8 cellular contexts compared by ENCODE assay signal in the genomic region with DNA sequence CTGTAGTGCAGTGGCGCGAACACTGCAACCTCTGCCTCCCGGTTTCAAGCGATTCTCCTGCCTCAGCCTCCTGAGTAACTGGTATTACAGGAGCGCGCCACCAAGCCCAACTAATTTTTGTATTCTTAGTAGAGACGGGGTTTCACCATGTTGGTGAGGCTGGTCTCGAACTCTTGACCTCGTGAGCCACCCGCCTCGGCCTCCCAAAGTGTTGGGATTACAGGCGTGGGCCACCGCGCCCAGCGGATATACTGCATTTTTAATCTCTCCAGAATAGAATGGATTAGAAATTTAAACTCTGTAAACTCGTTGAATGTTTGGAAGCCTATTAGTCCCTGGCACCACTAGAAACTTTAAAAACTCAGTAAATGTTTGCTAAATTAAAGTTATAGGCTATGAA. TPM values are rescaled to one million over a fixed set of nuclear protein-coding genes. Genes with fewer than 3 reads are reported as not detected.
DNase-seq lines count a peak whose midpoint lies in the region; ATAC-seq and TF ChIP-seq lines count a peak whose summit lies in the region.
"Not testable (repeated sequence)": the region's sequence is repeated elsewhere in the genome, so short reads cannot be mapped to it uniquely, and the experiment has no call there.

No MANE protein-coding gene starts in this region.

- not testable (repeated sequence) for H3K9me2 ChIP-seq in HCT116 (ENCODE audit: insufficient read depth)

- not testable (repeated sequence) for H4K20me1 ChIP-seq in HCT116 (ENCODE audit: insufficient read depth)
- peaks cover 31% of the 10 kb centered on the region for H4K20me1 ChIP-seq in smooth muscle cell (ENCODE audit: low read depth)

- peaks cover 56% of the 10 kb centered on the region for H3K4me1 Mint-ChIP-seq in activated CD8-positive, alpha-beta T cell treated with anti-CD3 and anti-CD28 coated beads, Interleukin-2, amount 10 ng/mL, durations not matched to agents 7 days and 5 days (ENCODE audit: low read depth)
- H3K4me1 Mint-ChIP-seq in MCF 10A (ENCODE audit: insufficient read depth, unreplicated experiment), result peaks cover 28% of the 10 kb centered on the region
- peaks cover 36 to 52% of the 10 kb centered on the region in 2 donors for H3K4me1 Mint-ChIP-seq in natural killer cell treated with Interleukin-12 subunit alpha and Interleukin-12 subunit beta and Interleukin-15 and Interleukin-18, amount 100 ng/mL, for 72 hours (ENCODE audit: low read depth in 2 of 2)

- H3K36me3 ChIP-seq in HCT116 (ENCODE audit: control insufficient read depth in 1 of 2, insufficient read depth in 2 of 2, low read length in 2 of 2); smooth muscle cell (ENCODE audit: low read depth): not testable (repeated sequence)

- RAD21 ChIA-PET in HCT116 (lab: Charles Lee; ENCODE audit: low non-redundant PET in 1 of 2, low total read pairs in 2 of 2, uncharacterized antibody in 2 of 2, unreplicated experiment in 2 of 2), result not testable (repeated sequence)

- H3K27me3 Mint-ChIP-seq in activated CD8-positive, alpha-beta T cell treated with anti-CD3 and anti-CD28 coated beads, Interleukin-2, amount 10 ng/mL, durations not matched to agents 7 days and 5 days (ENCODE audit: low read depth); MCF 10A (ENCODE audit: insufficient read depth, unreplicated experiment); natural killer cell treated with Interleukin-12 subunit alpha and Interleukin-12 subunit beta and Interleukin-15 and Interleukin-18, amount 100 ng/mL, for 72 hours: not testable (repeated sequence)

- POLR2A ChIA-PET in HCT116 (lab: Charles Lee); RWPE1 (lab: Yijun Ruan, JAX; ENCODE audit: low non-redundant PET); activated CD8-positive, alpha-beta T cell treated with anti-CD3 and anti-CD28 coated beads, Interleukin-2, amount 10 ng/mL, durations not matched to agents 7 days and 5 days (lab: Charles Lee): not testable (repeated sequence)
- POLR2A ChIA-PET in MCF 10A (lab: Yijun Ruan, JAX), result interaction anchor here (0.7 kb wide), 1 partner anchor 296 kb away, joined by 5 read pairs; no protein-coding TSS in a partner anchor

- H3K27ac ChIP-seq in 22Rv1 (peak overlapping the region; percentile 89), HCT116 (ENCODE audit: low read depth, low read length) (peak overlapping the region; percentile 19; the same call in 1 of the 2 replicates), RWPE1 (peak overlapping the region; percentile 85)
- H3K27ac ChIP-seq in right cardiac atrium (ENCODE audit: low read length); smooth muscle cell (ENCODE audit: low read depth): not testable (repeated sequence)

- not testable (repeated sequence) for H3K36me3 Mint-ChIP-seq in activated CD8-positive, alpha-beta T cell treated with anti-CD3 and anti-CD28 coated beads, Interleukin-2, amount 10 ng/mL, durations not matched to agents 7 days and 5 days (ENCODE audit: low read depth); MCF 10A (ENCODE audit: insufficient read depth, unreplicated experiment); natural killer cell treated with Interleukin-12 subunit alpha and Interleukin-12 subunit beta and Interleukin-15 and Interleukin-18, amount 100 ng/mL, for 72 hours

- H3K9me3 Mint-ChIP-seq in activated CD8-positive, alpha-beta T cell treated with anti-CD3 and anti-CD28 coated beads, Interleukin-2, amount 10 ng/mL, durations not matched to agents 7 days and 5 days (ENCODE audit: insufficient read depth); MCF 10A (ENCODE audit: unreplicated experiment); natural killer cell treated with Interleukin-12 subunit alpha and Interleukin-12 subunit beta and Interleukin-15 and Interleukin-18, amount 100 ng/mL, for 72 hours: not testable (repeated sequence)

- not testable (repeated sequence) for H3F3A ChIP-seq in smooth muscle cell (ENCODE audit: low read depth)

- H3K4me3 ChIP-seq in HCT116 (replicated peaks in 1 of 2; ENCODE audit: low read depth in 1 of 2, low read length in 2 of 2) (peak overlapping the region in 1 of 2 experiments; percentile 84; a peak in 3 of 4 replicates), smooth muscle cell (peak overlapping the region; percentile 93)
- H3K4me3 ChIP-seq in right cardiac atrium (ENCODE audit: low read length), result not testable (repeated sequence)

- CTCF ChIA-PET in HCT116 (lab: Charles Lee); activated CD8-positive, alpha-beta T cell treated with anti-CD3 and anti-CD28 coated beads, Interleukin-2, amount 10 ng/mL, durations not matched to agents 7 days and 5 days (lab: Charles Lee): not testable (repeated sequence)
- CTCF ChIA-PET in RWPE1 (lab: Yijun Ruan, JAX), result interaction anchor here (1.4 kb wide), 1 partner anchor 69 kb away, joined by 4 read pairs; a partner anchor contains a TSS
- CTCF ChIA-PET in MCF 10A (lab: Yijun Ruan, JAX), result interaction anchor here (0.7 to 1.1 kb wide), 2 partner anchors 107 to 182 kb away, joined by 3 read pairs; no protein-coding TSS in a partner anchor

- WGBS in right cardiac atrium, result 67% methylated on average over 16 of the region's 16 CpGs
- 86% methylated on average over 16 of the region's 16 CpGs for WGBS in smooth muscle cell (ENCODE audit: low lambda C conversion rate)

- H2AFZ ChIP-seq in HCT116 (ENCODE audit: low read depth, low read length, poor library complexity, severe bottlenecking), result peak overlapping the region; percentile 20
- H2AFZ ChIP-seq in smooth muscle cell (ENCODE audit: low read depth), result not testable (repeated sequence)

- DNase-seq in HCT116 (ENCODE audit: low read depth, low spot score); RWPE1 (ENCODE audit: low spot score); activated CD8-positive, alpha-beta T cell treated with anti-CD3 and anti-CD28 coated beads, Interleukin-2, amount 10 ng/mL, durations not matched to agents 7 days and 5 days; MCF 10A (ENCODE audit: unreplicated experiment); natural killer cell treated with Interleukin-12 subunit alpha and Interleukin-12 subunit beta and Interleukin-15 and Interleukin-18, amount 100 ng/mL, for 72 hours (ENCODE audit: low spot score); smooth muscle cell (lab: John Stamatoyannopoulos, UW; ENCODE audit: unreplicated experiment): not testable (repeated sequence)
- DNase-seq in right cardiac atrium, result peak in 2 of 3 donors; percentile 51 to 65

- H3K4me1 ChIP-seq in HCT116 (ENCODE audit: control insufficient read depth in 1 of 2, insufficient read depth in 2 of 2, low read length in 2 of 2), result peaks cover 18 to 39% of the 10 kb centered on the region in 2 experiments; a peak in 3 of 4 replicates
- H3K4me1 ChIP-seq in right cardiac atrium (ENCODE audit: control insufficient read depth, insufficient read depth, low read length), result not testable (repeated sequence)
- peaks cover 22% of the 10 kb centered on the region for H3K4me1 ChIP-seq in smooth muscle cell (ENCODE audit: low read depth)

- not testable (repeated sequence) for H3K27me3 ChIP-seq in HCT116 (ENCODE audit: insufficient read depth, low read length); right cardiac atrium (ENCODE audit: control insufficient read depth, insufficient read depth); smooth muscle cell (ENCODE audit: low read depth)

- not testable (repeated sequence) for BruUV-seq in HCT116 (replicated peaks; lab: Mats Ljungman, UMichigan); MCF 10A (replicated peaks; lab: Mats Ljungman, UMichigan)

- not testable (repeated sequence) for H3K9ac ChIP-seq in HCT116 (ENCODE audit: low read length); smooth muscle cell (ENCODE audit: low read depth)

- H3K79me2 ChIP-seq in HCT116 (ENCODE audit: insufficient read depth, low read length), result peaks cover 32% of the 10 kb centered on the region
- peaks cover 47% of the 10 kb centered on the region for H3K79me2 ChIP-seq in smooth muscle cell (ENCODE audit: low read depth)

- H3K4me2 ChIP-seq in HCT116 (ENCODE audit: low read length), result peak overlapping the region; percentile 78
- H3K4me2 ChIP-seq in smooth muscle cell, result not testable (repeated sequence)

- not testable (repeated sequence) for H3K27ac Mint-ChIP-seq in activated CD8-positive, alpha-beta T cell treated with anti-CD3 and anti-CD28 coated beads, Interleukin-2, amount 10 ng/mL, durations not matched to agents 7 days and 5 days
- H3K27ac Mint-ChIP-seq in MCF 10A (ENCODE audit: low read depth, unreplicated experiment), result peak overlapping the region; percentile 88
- peak overlapping the region; percentile 83 to 95 for H3K27ac Mint-ChIP-seq in natural killer cell treated with Interleukin-12 subunit alpha and Interleukin-12 subunit beta and Interleukin-15 and Interleukin-18, amount 100 ng/mL, for 72 hours

- not testable (repeated sequence) for ATAC-seq in HCT116; activated CD8-positive, alpha-beta T cell treated with anti-CD3 and anti-CD28 coated beads, Interleukin-2, amount 10 ng/mL, durations not matched to agents 7 days and 5 days; right cardiac atrium; natural killer cell treated with Interleukin-12 subunit alpha and Interleukin-12 subunit beta and Interleukin-15 and Interleukin-18, amount 100 ng/mL, for 72 hours

- TF ChIP-seq RAD21 in HCT116 (IDR thresholded peaks at IDR 0.05; ENCODE audit: low read depth), result not testable (repeated sequence)

- not testable (repeated sequence) for H3K9me3 ChIP-seq in HCT116 (ENCODE audit: control insufficient read depth in 1 of 2, insufficient read depth in 1 of 2, low read depth in 1 of 2, low read length in 2 of 2); right cardiac atrium (ENCODE audit: control insufficient read depth, low read length); smooth muscle cell (replicated peaks; ENCODE audit: low read depth)

- TF ChIP-seq CTCF in 22Rv1 (IDR thresholded peaks at IDR 0.05); HCT116 (IDR thresholded peaks at IDR 0.05 in 2 of 3, conservative IDR thresholded peaks at IDR 0.05 in 1 of 3; ENCODE audit: borderline replicate concordance in 1 of 3, insufficient read depth in 1 of 3, low read depth in 2 of 3, low read length in 2 of 3); RWPE1 (conservative IDR thresholded peaks at IDR 0.05; ENCODE audit: low read depth); MCF 10A (IDR thresholded peaks at IDR 0.05; ENCODE audit: unreplicated experiment); smooth muscle cell (IDR thresholded peaks at IDR 0.05; ENCODE audit: borderline replicate concordance, insufficient read depth, poor library complexity, severe bottlenecking): not testable (repeated sequence)

- peak overlapping the region; percentile 97 for H3K4me3 Mint-ChIP-seq in activated CD8-positive, alpha-beta T cell treated with anti-CD3 and anti-CD28 coated beads, Interleukin-2, amount 10 ng/mL, durations not matched to agents 7 days and 5 days
- peak overlapping the region; percentile 95 for H3K4me3 Mint-ChIP-seq in MCF 10A (ENCODE audit: unreplicated experiment)
- H3K4me3 Mint-ChIP-seq in natural killer cell treated with Interleukin-12 subunit alpha and Interleukin-12 subunit beta and Interleukin-15 and Interleukin-18, amount 100 ng/mL, for 72 hours, result peak overlapping the region; percentile 95

- intact Hi-C loops in HCT116 (cut with micrococcal nuclease); MCF 10A (cut with micrococcal nuclease): not testable (repeated sequence)
- intact Hi-C loops in right cardiac atrium (cut with DNase I), result loop anchor here in 1 of 4 donors (2.0 kb wide), 1 partner anchor 69 kb away; a partner anchor contains a TSS

- TF ChIP-seq POLR2A in HCT116 (IDR thresholded peaks at IDR 0.05; ENCODE audit: borderline replicate concordance, extremely low read depth, insufficient read depth, insufficient read length), result not testable (repeated sequence)

RNA-seq across cellular contexts. Expression of a gene that starts 0.9 kb away (rescaled TPM):
- total RNA-seq in HCT116 (2021; ENCODE audit: unreplicated experiment), result 71.0 TPM
- polyA plus RNA-seq in HCT116 (2012), result 32.8 and 36.0 TPM in 2 replicates
- total RNA-seq in activated CD8-positive, alpha-beta T cell treated with anti-CD3 and anti-CD28 coated beads, Interleukin-2, amount 10 ng/mL, durations not matched to agents 7 days and 5 days, result 10 to 100 TPM; 54.8 to 56.8 TPM
- 54.4 and 63.6 TPM in 2 replicates for total RNA-seq in MCF 10A (2022)
- 100 to 1,000 TPM in 2 of 4 donors, 10 to 100 TPM in 2; 79.9 to 118 (median 103) TPM for total RNA-seq in right cardiac atrium
- polyA plus RNA-seq in right cardiac atrium, result 33.8 TPM
- total RNA-seq in natural killer cell treated with Interleukin-12 subunit alpha and Interleukin-12 subunit beta and Interleukin-15 and Interleukin-18, amount 100 ng/mL, for 72 hours, result 10 to 100 TPM; 62.8 to 74.9 TPM
- 25.3 and 25.5 TPM in 2 replicates for total RNA-seq in smooth muscle cell
- polyA plus RNA-seq in smooth muscle cell, result 55.1 and 57.2 TPM in 2 replicates

RNA-seq across cellular contexts. Expression of a gene that starts 2.6 kb away (rescaled TPM):
- total RNA-seq in HCT116 (2021; ENCODE audit: unreplicated experiment), result 10.7 TPM
- polyA plus RNA-seq in HCT116 (2012), result 3.2 and 4.2 TPM in 2 replicates
- 1 to 10 TPM; 4.1 TPM for total RNA-seq in activated CD8-positive, alpha-beta T cell treated with anti-CD3 and anti-CD28 coated beads, Interleukin-2, amount 10 ng/mL, durations not matched to agents 7 days and 5 days
- total RNA-seq in MCF 10A (2022), result 4.4 and 5.3 TPM in 2 replicates
- total RNA-seq in right cardiac atrium, result 10 to 100 TPM in 1 of 4 donors, 1 to 10 TPM in 3; 7.0 to 10.7 (median 8.3) TPM
- 4.1 TPM for polyA plus RNA-seq in right cardiac atrium
- total RNA-seq in natural killer cell treated with Interleukin-12 subunit alpha and Interleukin-12 subunit beta and Interleukin-15 and Interleukin-18, amount 100 ng/mL, for 72 hours, result 10 to 100 TPM in 1 of 2 donors, 1 to 10 TPM in 1; 4.3 to 10.0 TPM
- total RNA-seq in smooth muscle cell, result 16.4 and 18.5 TPM in 2 replicates
- polyA plus RNA-seq in smooth muscle cell, result 6.5 and 10.2 TPM in 2 replicates
